ENCODE assay signal across 27 cellular contexts in genomic region chr18:7890078-7890477, GRCh38.
"Had no signal": no experiment of that assay in that cellular context is flagged by ENCODE, and none has a peak within 500 bp of the region (broad histone marks: within the 10 kb centered on the region; RNA-seq: fewer than 3 reads in every experiment).

No MANE protein-coding gene starts in this region.

- H3K27ac Mint-ChIP-seq: endodermal cell; naive B cell; nephron progenitor cell; stimulated activated effector memory CD8-positive, alpha-beta T cell treated with anti-CD3 and anti-CD28 coated beads, Interleukin-12 subunit alpha, Interleukin-12 subunit beta, amount 100 ng/mL, for 72 hours had no signal

- H3K27me3 ChIP-seq: hepatocyte, sigmoid colon, tibial artery, upper lobe of left lung, uterus had no signal

- H3K27ac ChIP-seq: coronary artery, hepatocyte, parathyroid adenoma, prostate gland, skin epidermis, tibial artery, upper lobe of left lung, uterus had no signal

- H3K4me1 Mint-ChIP-seq: naive B cell; stimulated activated effector memory CD8-positive, alpha-beta T cell treated with anti-CD3 and anti-CD28 coated beads, Interleukin-12 subunit alpha, Interleukin-12 subunit beta, amount 100 ng/mL, for 72 hours had no signal

- H3K4me3 ChIP-seq: coronary artery, hepatocyte, lung, prostate gland, sigmoid colon, skin epidermis, tibial artery, upper lobe of left lung, uterus had no signal

- H3K9me3 Mint-ChIP-seq: endodermal cell, nephron progenitor cell had no signal

- H3K4me3 Mint-ChIP-seq: endodermal cell; nephron progenitor cell; stimulated activated effector memory CD8-positive, alpha-beta T cell treated with anti-CD3 and anti-CD28 coated beads, Interleukin-12 subunit alpha, Interleukin-12 subunit beta, amount 100 ng/mL, for 72 hours had no signal

- H3K27me3 Mint-ChIP-seq: naive B cell had no signal

- H3K36me3 Mint-ChIP-seq: naive B cell; stimulated activated effector memory CD8-positive, alpha-beta T cell treated with anti-CD3 and anti-CD28 coated beads, Interleukin-12 subunit alpha, Interleukin-12 subunit beta, amount 100 ng/mL, for 72 hours had no signal

- H3K4me1 ChIP-seq: prostate gland, uterus had no signal

- H3K36me3 ChIP-seq: prostate gland, sigmoid colon, tibial artery, upper lobe of left lung, uterus had no signal

- FAIRE-seq: endothelial cell of umbilical vein had no signal

- H3K9me3 ChIP-seq: prostate gland, sigmoid colon, tibial artery, upper lobe of left lung, uterus had no signal

- DNase-seq: effector CD4-positive, alpha-beta T cell; endodermal cell; erythroblast; foreskin fibroblast; head of caudate nucleus; left colon; left ventricle myocardium superior; mesendoderm; naive B cell; nephron progenitor cell; retina; sigmoid colon; stimulated activated CD4-positive, alpha-beta T cell treated with anti-CD3 and anti-CD28 coated beads, Interleukin-12 subunit alpha, Interleukin-12 subunit beta, amount 100 ng/mL, for 4 hours; stimulated activated CD4-positive, alpha-beta T cell treated with anti-CD3 and anti-CD28 coated beads, Interleukin-2, amount 100 ng/mL, for 48 hours; stimulated activated CD8-positive, alpha-beta memory T cell treated with anti-CD3 and anti-CD28 coated beads, Interleukin-4, amount 100 ng/mL, for 48 hours; stimulated activated naive CD8-positive, alpha-beta T cell treated with anti-CD3 and anti-CD28 coated beads, Interleukin-15, Interleukin-2, amounts not matched to agents 100 U/mL and 50 U/mL, for 24 hours; tibial artery; upper lobe of left lung had no signal

- ATAC-seq: left colon; left ventricle myocardium superior; stimulated activated naive CD8-positive, alpha-beta T cell treated with anti-CD3 and anti-CD28 coated beads, Interleukin-15, Interleukin-2, amounts not matched to agents 100 U/mL and 50 U/mL, for 24 hours had no signal
